In genomic region chr10:116274141-116274861, GRCh38 we compare ENCODE assay signal across 9 cellular contexts. TPM values are rescaled to one million over a fixed set of nuclear protein-coding genes. Genes with fewer than 3 reads are reported as not detected.
A peak's percentile ranks its signal among the peaks of the same experiment; 100 is the strongest.
DNase-seq lines count a peak whose midpoint lies in the region; FAIRE-seq and TF ChIP-seq lines count a peak whose summit lies in the region.
"Had no signal": no experiment of that assay in that cellular context is flagged by ENCODE, and none has a peak within 500 bp of the region (broad histone marks: within the 10 kb centered on the region; RNA-seq: fewer than 3 reads in every experiment).

No MANE protein-coding gene starts in this region.

- H3K27me3 ChIP-seq in H7 (ENCODE audit: control insufficient read depth, insufficient read depth, low read length), result peaks cover 67% of the 10 kb centered on the region
- peaks cover 0 to 81% (median 55%) of the 10 kb centered on the region in 7 donors for H3K27me3 ChIP-seq in spleen (replicated peaks in 1 of 7)

- H3K4me3 ChIP-seq in H7 (ENCODE audit: insufficient read depth, low read depth, low read length) (peak overlapping the region; percentile 57), iPS-11a (ENCODE audit: low read depth, low read length) (peak overlapping the region; percentile 52), spleen (peak overlapping the region; percentile 13 to 66 (median 36))

- WGBS in spleen, 5 donors, result 2 to 4% (median 2%) methylated on average over 38 to 46 of the region's 46 CpGs

- TF ChIP-seq CTCF in spleen (IDR thresholded peaks at IDR 0.05 in 8 of 11, conservative IDR thresholded peaks at IDR 0.05 in 3 of 11), result no peak

- no peaks in the 10 kb centered on the region for H3K9me3 ChIP-seq in spleen

- FAIRE-seq in HTR-8/SVneo (lab: Jason Lieb, UNC), result no peak

- H3K4me1 ChIP-seq in spleen, result peaks cover 2 to 41% (median 30%) of the 10 kb centered on the region in 6 donors

- H3K36me3 ChIP-seq in H7 (replicated peaks; ENCODE audit: control insufficient read depth, insufficient read depth, low read length), result no peaks in the 10 kb centered on the region
- no peaks in the 10 kb centered on the region for H3K36me3 ChIP-seq in spleen

- no peak for TF ChIP-seq POLR2A in spleen (IDR thresholded peaks at IDR 0.05)

- H3K27ac ChIP-seq in spleen, result peak overlapping the region in 2 of 8 donors; percentile 9 to 17

- peak; percentile 75 for DNase-seq in H7
- peak; percentile 59 for DNase-seq in SK-N-DZ (ENCODE audit: low spot score)
- no peak for DNase-seq in spleen
- DNase-seq in Kasumi-1 (lab: John Stamatoyannopoulos, UW), result no peak
- no peak for DNase-seq in stimulated activated CD4-positive, alpha-beta T cell treated with anti-CD3 and anti-CD28 coated beads, Interleukin-15, amount 100 ng/mL, for 24 hours
- DNase-seq in HTR-8/SVneo (ENCODE audit: insufficient read length, low spot score), result no peak
- no peak for DNase-seq in NK-92 treated with Interleukin-12 subunit alpha and Interleukin-12 subunit beta, amount 100 ng/mL, for 24 hours (lab: John Stamatoyannopoulos, UW)
- DNase-seq: activated CD8-positive, alpha-beta memory T cell treated with anti-CD3 and anti-CD28 coated beads for 24 hours had no signal

- intact Hi-C loops in spleen (cut with DNase I; ENCODE audit: low total_unique reads), result no loop called here

RNA-seq across cellular contexts. Expression of gene GFRA1, which starts 1.3 kb away (rescaled TPM):
- 1.6 and 1.7 TPM in 2 replicates for total RNA-seq in H7 (2014; rRNA removed; shearing (Covaris generic))
- 13.9 and 20.1 TPM in 2 replicates for polyA plus RNA-seq in SK-N-DZ (2014; cell fraction: cytosol; rRNA removed)
- polyA plus RNA-seq in SK-N-DZ (2014; cell fraction: nucleus; rRNA removed), result 15.9 and 25.1 TPM in 2 replicates
- total RNA-seq in spleen, result 10 to 100 TPM in 1 of 7 donors, 1 to 10 TPM in 6; 3.7 to 36.5 (median 6.5) TPM
- polyA plus RNA-seq in spleen, result 1 to 10 TPM in 1 of 3 donors, under 1 TPM in 2; 0.52 to 1.0 (median 0.99) TPM

RNA-seq across cellular contexts. Expression of gene CCDC172, which starts 49.9 kb away (rescaled TPM):
- total RNA-seq in H7 (2014; rRNA removed; shearing (Covaris generic)), result 1.0 and 3.4 TPM in 2 replicates
- not detected in 2 replicates for polyA plus RNA-seq in SK-N-DZ (2014; cell fraction: cytosol; rRNA removed)
- not detected in 2 replicates for polyA plus RNA-seq in SK-N-DZ (2014; cell fraction: nucleus; rRNA removed)
- total RNA-seq in spleen, result not detected
- polyA plus RNA-seq in spleen, result not detected

Comparison
In these comparisons a context has a peak if more than half of its experiments do, and no peak if none do; other contexts are left out.
1. DNase-seq: peak in H7 (single experiment) and SK-N-DZ (single experiment); none in spleen (single experiment), Kasumi-1 (0 of 2), stimulated activated CD4-positive, alpha-beta T cell treated with anti-CD3 and anti-CD28 coated beads, Interleukin-15, amount 100 ng/mL, for 24 hours (single experiment), HTR-8/SVneo (single experiment) and NK-92 treated with Interleukin-12 subunit alpha and Interleukin-12 subunit beta, amount 100 ng/mL, for 24 hours (single experiment).
2. Peak in every context shown above with its lines, with median percentiles within 50 percentile points of each other: H3K4me3 ChIP-seq.